Comparison of ENCODE assay signal across 8 cellular contexts in genomic region chr17:78040561-78041400, GRCh38.
DNase-seq lines count a peak whose midpoint lies in the region; FAIRE-seq and TF ChIP-seq lines count a peak whose summit lies in the region.

No MANE protein-coding gene starts in this region.

- H3K27ac Mint-ChIP-seq in T-helper 1 cell treated with Interleukin-12 subunit alpha and Interleukin-12 subunit beta and Interleukin-4 antibody, amounts not matched to agents 30 μg/mL and 1 μg/mL, for 36 hours = no peak overlapping the region
- H3K27ac Mint-ChIP-seq in MCF 10A (ENCODE audit: low read depth, unreplicated experiment) = peak overlapping the region; percentile 97

- TF ChIP-seq CTCF in MCF 10A (IDR thresholded peaks at IDR 0.05; ENCODE audit: unreplicated experiment) (no peak), keratinocyte (optimal IDR thresholded peaks at IDR 0.05 in 1 of 3, IDR thresholded peaks at IDR 0.05 in 1 of 3, conservative IDR thresholded peaks at IDR 0.05 in 1 of 3; ENCODE audit: extremely low read depth in 1 of 3, insufficient read depth in 2 of 3, low read length in 3 of 3) (peak; percentile 6 to 50 (median 32)), PC-9 (conservative IDR thresholded peaks at IDR 0.05) (no peak)

- no TSS peak for BruUV-seq in MCF 10A (replicated peaks; lab: Mats Ljungman, UMichigan)
- no TSS peak for BruUV-seq in PC-9 (replicated peaks; lab: Mats Ljungman, UMichigan)

- H3K27me3 ChIP-seq in keratinocyte (ENCODE audit: control insufficient read depth, extremely low read depth, insufficient read depth, low read length) = no peaks in the 10 kb centered on the region
- H3K27me3 ChIP-seq in PC-9 (ENCODE audit: insufficient read depth, low read depth) = peaks cover 20% of the 10 kb centered on the region; the same call in 1 of the 2 replicates

- H4K20me1 ChIP-seq in keratinocyte (ENCODE audit: control insufficient read depth, extremely low read depth, insufficient read depth, low read length) (no peaks in the 10 kb centered on the region), PC-9 (ENCODE audit: insufficient read depth) (no peaks in the 10 kb centered on the region)

- no peaks in the 10 kb centered on the region for H3K27me3 Mint-ChIP-seq in T-helper 1 cell treated with Interleukin-12 subunit alpha and Interleukin-12 subunit beta and Interleukin-4 antibody, amounts not matched to agents 30 μg/mL and 1 μg/mL, for 36 hours (ENCODE audit: low read depth)
- H3K27me3 Mint-ChIP-seq in MCF 10A (ENCODE audit: insufficient read depth, unreplicated experiment) = no peaks in the 10 kb centered on the region

- H3K4me3 ChIP-seq in keratinocyte (ENCODE audit: control insufficient read depth in 2 of 3, extremely low read depth in 1 of 3, insufficient read depth in 2 of 3, low read depth in 1 of 3, low read length in 3 of 3) = peak overlapping the region; percentile 36 to 80 (median 42)
- no peak overlapping the region for H3K4me3 ChIP-seq in PC-9

- intact Hi-C loops in MCF 10A (cut with micrococcal nuclease) = no loop called here
- intact Hi-C loops in PC-9 (cut with micrococcal nuclease; ENCODE audit: unreplicated experiment) = no loop called here

- H3K4me1 ChIP-seq in keratinocyte (ENCODE audit: control insufficient read depth, extremely low read depth, insufficient read depth, low read length) (peaks cover 19% of the 10 kb centered on the region), PC-9 (replicated peaks; ENCODE audit: insufficient read depth) (no peaks in the 10 kb centered on the region)

- CTCF ChIA-PET in MCF 10A (lab: Yijun Ruan, JAX) (interaction anchor here (0.5 to 2.1 kb wide), 10 partner anchors 18 to 1549 kb away, joined by 3 to 8 read pairs (median 3); no protein-coding TSS in a partner anchor), PC-9 (lab: Charles Lee) (interaction anchor here (0.6 kb wide), 1 partner anchor 10 kb away, joined by 8 read pairs; no protein-coding TSS in a partner anchor)

- peak overlapping the region; percentile 66 for H3K4me3 Mint-ChIP-seq in T-helper 1 cell treated with Interleukin-12 subunit alpha and Interleukin-12 subunit beta and Interleukin-4 antibody, amounts not matched to agents 30 μg/mL and 1 μg/mL, for 36 hours
- peak overlapping the region; percentile 80 for H3K4me3 Mint-ChIP-seq in MCF 10A (ENCODE audit: unreplicated experiment)

- DNase-seq in DMS 273 treated with DMSO at 0.1 percent for 48 hours (lab: John Stamatoyannopoulos, UW) (peak; percentile 44), NCI-H1092 (lab: John Stamatoyannopoulos, UW) (peak; percentile 63), MCF 10A (ENCODE audit: unreplicated experiment) (peak; percentile 77), keratinocyte (ENCODE audit: low read depth, low spot score) (no peak), PC-9 (no peak), SIG-M5 (lab: John Stamatoyannopoulos, UW) (no peak)
- peak; percentile 12 to 13 for DNase-seq in stimulated activated CD4-positive, alpha-beta T cell treated with anti-CD3 and anti-CD28 coated beads, Interleukin-4, amount 100 ng/mL, for 4 hours

- FAIRE-seq in keratinocyte (lab: Jason Lieb, UNC) = no peak

- H3K9me2 ChIP-seq in PC-9 (ENCODE audit: insufficient read depth) = no peaks in the 10 kb centered on the region

- no peaks in the 10 kb centered on the region for H3K9me3 Mint-ChIP-seq in T-helper 1 cell treated with Interleukin-12 subunit alpha and Interleukin-12 subunit beta and Interleukin-4 antibody, amounts not matched to agents 30 μg/mL and 1 μg/mL, for 36 hours
- peaks cover 5% of the 10 kb centered on the region for H3K9me3 Mint-ChIP-seq in MCF 10A (ENCODE audit: unreplicated experiment)

- H3K27ac ChIP-seq in keratinocyte (ENCODE audit: control insufficient read depth, insufficient read depth, low read length) = peak overlapping the region; percentile 72
- H3K27ac ChIP-seq in PC-9 = no peak overlapping the region

- dilution Hi-C loops in keratinocyte (cut with MboI; ENCODE audit: extremely low pct_ligation_motif_present, low sequenced_read_pairs) = no loop called here

- H3K9me1 ChIP-seq in keratinocyte (ENCODE audit: control insufficient read depth, extremely low read depth, insufficient read depth, low read length) = no peaks in the 10 kb centered on the region

- H3K36me3 ChIP-seq in keratinocyte (ENCODE audit: control insufficient read depth in 2 of 2, extremely low read depth in 1 of 2, insufficient read depth in 2 of 2, low read length in 2 of 2) = no peaks in the 10 kb centered on the region
- no peaks in the 10 kb centered on the region for H3K36me3 ChIP-seq in PC-9 (ENCODE audit: low read depth)

- peak overlapping the region; percentile 86 for H3K9ac ChIP-seq in keratinocyte (ENCODE audit: control insufficient read depth, extremely low read depth, insufficient read depth, low read length)

- peaks cover 3% of the 10 kb centered on the region for H3K4me1 Mint-ChIP-seq in T-helper 1 cell treated with Interleukin-12 subunit alpha and Interleukin-12 subunit beta and Interleukin-4 antibody, amounts not matched to agents 30 μg/mL and 1 μg/mL, for 36 hours (ENCODE audit: low read depth)
- H3K4me1 Mint-ChIP-seq in MCF 10A (ENCODE audit: insufficient read depth, unreplicated experiment) = peaks cover 19% of the 10 kb centered on the region

- no peaks in the 10 kb centered on the region for H3K79me2 ChIP-seq in keratinocyte (ENCODE audit: control insufficient read depth, insufficient read depth, low read length)
- no peaks in the 10 kb centered on the region for H3K79me2 ChIP-seq in PC-9 (ENCODE audit: low read depth)

- POLR2A ChIA-PET in MCF 10A (lab: Yijun Ruan, JAX) = interaction anchor here (0.5 to 2.7 kb wide), 17 partner anchors 9 to 880 kb away, joined by 3 to 18 read pairs (median 4); partner anchors contain the start of gene TNRC6C
- POLR2A ChIA-PET in PC-9 (lab: Charles Lee; ENCODE audit: unreplicated experiment) = no interaction called here

- H3K36me3 Mint-ChIP-seq in T-helper 1 cell treated with Interleukin-12 subunit alpha and Interleukin-12 subunit beta and Interleukin-4 antibody, amounts not matched to agents 30 μg/mL and 1 μg/mL, for 36 hours (ENCODE audit: low read depth) = peaks cover 28% of the 10 kb centered on the region
- peaks cover 24% of the 10 kb centered on the region for H3K36me3 Mint-ChIP-seq in MCF 10A (ENCODE audit: insufficient read depth, unreplicated experiment)

- no peaks in the 10 kb centered on the region for H3K9me3 ChIP-seq in keratinocyte (ENCODE audit: control insufficient read depth, low read depth, low read length)
- no peaks in the 10 kb centered on the region for H3K9me3 ChIP-seq in PC-9 (ENCODE audit: insufficient read depth, low read depth)

- H3F3A ChIP-seq in PC-9 (ENCODE audit: insufficient read depth, low read depth) = no peaks in the 10 kb centered on the region

- H2AFZ ChIP-seq in keratinocyte (ENCODE audit: control insufficient read depth, low read length) (peak overlapping the region; percentile 97), PC-9 (no peak overlapping the region)

- peak overlapping the region; percentile 96 for H3K4me2 ChIP-seq in keratinocyte (ENCODE audit: control insufficient read depth, extremely low read depth, insufficient read depth, low read depth, low read length)
- no peak overlapping the region for H3K4me2 ChIP-seq in PC-9

Comparison
In these comparisons a context has a peak if more than half of its experiments do, and no peak if none do; other contexts are left out.
1. DNase-seq: peak in DMS 273 treated with DMSO at 0.1 percent for 48 hours (single experiment), NCI-H1092 (single experiment), MCF 10A (single experiment) and stimulated activated CD4-positive, alpha-beta T cell treated with anti-CD3 and anti-CD28 coated beads, Interleukin-4, amount 100 ng/mL, for 4 hours (2 of 2); none in keratinocyte (single experiment), PC-9 (0 of 2) and SIG-M5 (single experiment).
2. CTCF ChIP-seq: peak in keratinocyte (3 of 3); none in MCF 10A (single experiment) and PC-9 (single experiment).